ENCODE assay signal across 1 cellular context in the genomic region with DNA sequence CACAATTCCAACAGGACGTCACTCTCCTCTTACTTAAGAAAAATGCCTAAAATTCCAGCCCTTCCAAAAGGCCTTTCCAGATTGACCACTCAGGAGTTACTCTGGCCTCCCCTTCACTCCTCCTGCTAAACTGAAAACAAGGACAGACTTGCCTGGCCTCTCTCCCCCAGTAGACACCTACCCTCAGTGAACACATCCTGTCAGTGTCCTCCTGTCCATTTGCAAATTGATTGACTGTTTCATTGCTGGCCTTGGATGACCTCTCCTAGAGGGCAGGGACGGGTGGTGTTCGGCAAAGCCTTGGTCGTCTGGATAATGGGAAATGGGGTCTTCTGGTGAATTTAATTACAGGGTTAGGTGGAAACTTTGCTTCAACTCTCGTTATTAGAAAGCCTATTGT. TPM values are rescaled to one million over a fixed set of nuclear protein-coding genes. Genes with fewer than 3 reads are reported as not detected.
"Had no signal": no experiment of that assay in that cellular context is flagged by ENCODE, and none has a peak within 500 bp of the region (broad histone marks: within the 10 kb centered on the region; RNA-seq: fewer than 3 reads in every experiment).

No MANE protein-coding gene starts in this region.

RNA-seq across cellular contexts. Expression of gene IGSF3, which starts 8.9 kb away (rescaled TPM):
- polyA plus RNA-seq: naive thymus-derived CD8-positive, alpha-beta T cell had no signal
